9 cellular contexts compared by ENCODE assay signal in genomic region chr9:129497837-129498450, GRCh38.
A peak's percentile ranks its signal among the peaks of the same experiment; 100 is the strongest.
DNase-seq lines count a peak whose midpoint lies in the region; ATAC-seq and TF ChIP-seq lines count a peak whose summit lies in the region.
"Had no signal": no experiment of that assay in that cellular context is flagged by ENCODE, and none has a peak within 500 bp of the region (broad histone marks: within the 10 kb centered on the region; RNA-seq: fewer than 3 reads in every experiment).

No MANE protein-coding gene starts in this region.

- POLR2A ChIA-PET in A673 (lab: Charles Lee; ENCODE audit: low non-redundant PET) = interaction anchor here (0.9 kb wide), 1 partner anchor 320 kb away, joined by 3 read pairs; the partner anchor contains the start of gene IER5L

- no peaks in the 10 kb centered on the region for H3K9me3 ChIP-seq in A673 (ENCODE audit: low read depth, low read length, poor library complexity, severe bottlenecking)

- H3K27me3 Mint-ChIP-seq in neural crest cell (ENCODE audit: low read depth) = peaks cover 10% of the 10 kb centered on the region

- DNase-seq in A673 (ENCODE audit: low spot score) (no peak), M059J (ENCODE audit: low read depth) (peak; percentile 41), epithelial cell of esophagus (ENCODE audit: low read depth) (no peak), neural crest cell (ENCODE audit: low read depth, low spot score) (no peak), NCI-H510A (lab: John Stamatoyannopoulos, UW) (no peak), NCI-H1417 treated with DMSO at 0.1 percent for 48 hours (lab: John Stamatoyannopoulos, UW) (no peak)
- no peak for DNase-seq in activated CD4-positive, alpha-beta T cell treated with anti-CD3 and anti-CD28 coated beads, Interleukin-2, amount 50 U/mL, for 48 hours

- ATAC-seq in HG02870 (IDR thresholded peaks at IDR 0.05; ENCODE audit: unreplicated experiment) = no peak

- TF ChIP-seq CTCF in A673 (conservative IDR thresholded peaks at IDR 0.05; ENCODE audit: low read depth, low read length) (no peak), epithelial cell of esophagus (IDR thresholded peaks at IDR 0.05; ENCODE audit: insufficient read depth, low read depth, low read length, missing control alignments) (no peak), neural crest cell (conservative IDR thresholded peaks at IDR 0.05) (no peak)

- BruUV-seq in A673 (replicated peaks; lab: Mats Ljungman, UMichigan) = no TSS peak

- peak overlapping the region; percentile 66 for H3K27ac Mint-ChIP-seq in neural crest cell (ENCODE audit: unreplicated experiment)

- no peaks in the 10 kb centered on the region for H3K36me3 ChIP-seq in A673 (ENCODE audit: insufficient read depth, low read length, poor library complexity, severe bottlenecking)

- intact Hi-C loops in A673 (cut with micrococcal nuclease; ENCODE audit: unreplicated experiment) = loop anchor here (5.0 to 10.0 kb wide), 2 partner anchors 107 to 361 kb away; no protein-coding TSS in a partner anchor

- H3K9me3 Mint-ChIP-seq in neural crest cell = no peaks in the 10 kb centered on the region
- H3K9me3 Mint-ChIP-seq: T-helper 1 cell treated with Interleukin-12 subunit alpha and Interleukin-12 subunit beta and Interleukin-4 antibody, amounts not matched to agents 30 μg/mL and 1 μg/mL, for 36 hours had no signal

- CTCF ChIA-PET in A673 (lab: Charles Lee) = interaction anchor here (0.5 to 0.6 kb wide), 2 partner anchors 11 to 635 kb away, joined by 4 to 5 read pairs; no protein-coding TSS in a partner anchor

- H3K27me3 ChIP-seq in A673 (replicated peaks; ENCODE audit: insufficient read depth, low read depth, low read length, poor library complexity) = no peaks in the 10 kb centered on the region

- peaks cover 59% of the 10 kb centered on the region for H3K4me1 ChIP-seq in A673 (ENCODE audit: insufficient read depth, low read length, poor library complexity, severe bottlenecking)

- H3K36me3 Mint-ChIP-seq in neural crest cell (ENCODE audit: low read depth) = no peaks in the 10 kb centered on the region

- H3K4me1 Mint-ChIP-seq in neural crest cell = peaks cover 74% of the 10 kb centered on the region

- peak overlapping the region; percentile 58 for H3K4me3 ChIP-seq in A673 (ENCODE audit: low read depth, low read length, poor library complexity, severe bottlenecking)
- peak overlapping the region; percentile 70 for H3K4me3 ChIP-seq in epithelial cell of esophagus (ENCODE audit: low read length)

- H3K27ac ChIP-seq in A673 (ENCODE audit: low read depth, low read length, poor library complexity, severe bottlenecking) = peak overlapping the region; percentile 96

- peak overlapping the region; percentile 78 for H3K4me3 Mint-ChIP-seq in neural crest cell
- H3K4me3 Mint-ChIP-seq: T-helper 1 cell treated with Interleukin-12 subunit alpha and Interleukin-12 subunit beta and Interleukin-4 antibody, amounts not matched to agents 30 μg/mL and 1 μg/mL, for 36 hours had no signal
